In genomic region chr7:20189852-20190251, GRCh38 we compare ENCODE assay signal across 23 cellular contexts. TPM values are rescaled to one million over a fixed set of nuclear protein-coding genes. Genes with fewer than 3 reads are reported as not detected.
DNase-seq lines count a peak whose midpoint lies in the region; ATAC-seq, FAIRE-seq and TF ChIP-seq lines count a peak whose summit lies in the region.
"Had no signal": no experiment of that assay in that cellular context is flagged by ENCODE, and none has a peak within 500 bp of the region (broad histone marks: within the 10 kb centered on the region; RNA-seq: fewer than 3 reads in every experiment).

No MANE protein-coding gene starts in this region.

- peaks cover 30% of the 10 kb centered on the region for H3K9me3 Mint-ChIP-seq in dendritic cell treated with granulocyte-macrophage colony-stimulating factor and Interleukin-4, amounts not matched to agents 40 ng/mL and 50 ng/mL, for 4 days

- H3K36me3 Mint-ChIP-seq in dendritic cell treated with granulocyte-macrophage colony-stimulating factor and Interleukin-4, amounts not matched to agents 40 ng/mL and 50 ng/mL, for 4 days (ENCODE audit: low read depth): peaks cover 15% of the 10 kb centered on the region
- H3K36me3 Mint-ChIP-seq: CD4-positive, CD25-positive, alpha-beta regulatory T cell; CD8-positive, alpha-beta memory T cell; IgD-negative memory B cell had no signal

- no peaks in the 10 kb centered on the region for H3K27me3 Mint-ChIP-seq in dendritic cell treated with granulocyte-macrophage colony-stimulating factor and Interleukin-4, amounts not matched to agents 40 ng/mL and 50 ng/mL, for 4 days
- H3K27me3 Mint-ChIP-seq: CD4-positive, CD25-positive, alpha-beta regulatory T cell; CD8-positive, alpha-beta memory T cell; IgD-negative memory B cell had no signal

- TF ChIP-seq EP300 in upper lobe of left lung (IDR thresholded peaks at IDR 0.05): no peak

- TF ChIP-seq POLR2A in uterus (IDR thresholded peaks at IDR 0.05): no peak
- no peak for TF ChIP-seq POLR2A in upper lobe of left lung (IDR thresholded peaks at IDR 0.05)

- no peak for DNase-seq in GM19239 (ENCODE audit: insufficient read length, low spot score)
- DNase-seq in Karpas-422: no peak
- DNase-seq in uterus: no peak
- no peak for DNase-seq in upper lobe of left lung
- DNase-seq in T-helper 2 cell: no peak
- DNase-seq in NCI-H2171 (lab: John Stamatoyannopoulos, UW): no peak
- DNase-seq: ACHN; BE2C; C1 segment of cervical spinal cord; CD4-positive, CD25-positive, alpha-beta regulatory T cell; CD8-positive, alpha-beta memory T cell; COR-L47; DMS153; DMS79; GDM1; HFFc6; KG1 had no signal

- H3K27ac ChIP-seq in Karpas-422 (ENCODE audit: low read length): peak overlapping the region; percentile 92
- H3K27ac ChIP-seq in uterus: peak overlapping the region; percentile 73 to 80
- H3K27ac ChIP-seq in upper lobe of left lung: no peak overlapping the region

- no peaks in the 10 kb centered on the region for H4K20me1 ChIP-seq in Karpas-422 (ENCODE audit: insufficient read depth, low read depth, low read length)

- FAIRE-seq in GM19239 (lab: Jason Lieb, UNC): peak; percentile 49
- FAIRE-seq: A204.1, H1, HTR-8/SVneo had no signal

- H3K4me1 ChIP-seq in Karpas-422 (ENCODE audit: low read length): peaks cover 46% of the 10 kb centered on the region
- H3K4me1 ChIP-seq in uterus: no peaks in the 10 kb centered on the region
- no peaks in the 10 kb centered on the region for H3K4me1 ChIP-seq in upper lobe of left lung
- H3K4me1 ChIP-seq: BE2C had no signal

- H3K9ac ChIP-seq in Karpas-422 (ENCODE audit: low read length): no peak overlapping the region

- H3K4me1 Mint-ChIP-seq in dendritic cell treated with granulocyte-macrophage colony-stimulating factor and Interleukin-4, amounts not matched to agents 40 ng/mL and 50 ng/mL, for 4 days (ENCODE audit: low read depth): peaks cover 32% of the 10 kb centered on the region
- H3K4me1 Mint-ChIP-seq: CD8-positive, alpha-beta memory T cell had no signal

- H3K79me2 ChIP-seq in Karpas-422 (ENCODE audit: low read length): peaks cover 92% of the 10 kb centered on the region

- H3K36me3 ChIP-seq in Karpas-422 (ENCODE audit: insufficient read depth, low read length) (peaks cover 14% of the 10 kb centered on the region), uterus (no peaks in the 10 kb centered on the region), upper lobe of left lung (no peaks in the 10 kb centered on the region)
- H3K36me3 ChIP-seq: BE2C, HAP-1 had no signal

- H3K4me3 Mint-ChIP-seq in dendritic cell treated with granulocyte-macrophage colony-stimulating factor and Interleukin-4, amounts not matched to agents 40 ng/mL and 50 ng/mL, for 4 days: no peak overlapping the region
- H3K4me3 Mint-ChIP-seq: CD4-positive, CD25-positive, alpha-beta regulatory T cell; CD8-positive, alpha-beta memory T cell; HFFc6; IgD-negative memory B cell had no signal

- no peak for ATAC-seq in upper lobe of left lung (ENCODE audit: low FRiP score in 2 of 2)

- H3K4me3 ChIP-seq in Karpas-422 (ENCODE audit: low read length): peak overlapping the region; percentile 8; the same call in 1 of the 2 replicates
- H3K4me3 ChIP-seq in uterus: no peak overlapping the region
- H3K4me3 ChIP-seq in upper lobe of left lung: no peak overlapping the region
- H3K4me3 ChIP-seq: HAP-1 had no signal

- intact Hi-C loops in dendritic cell treated with granulocyte-macrophage colony-stimulating factor and Interleukin-4, amounts not matched to agents 40 ng/mL and 50 ng/mL, for 4 days (cut with micrococcal nuclease): no loop called here
- intact Hi-C loops in uterus (cut with DNase I; ENCODE audit: low total_unique reads): no loop called here

- H3K4me2 ChIP-seq in Karpas-422 (ENCODE audit: low read depth, low read length, poor library complexity, severe bottlenecking): no peak overlapping the region

- TF ChIP-seq CTCF in uterus (IDR thresholded peaks at IDR 0.05) (no peak), upper lobe of left lung (IDR thresholded peaks at IDR 0.05) (no peak)

- H3K9me3 ChIP-seq in Karpas-422 (ENCODE audit: low read length) (0 out of 2 replicates have a peak, but pooled peaks cover 2% of the 10 kb centered on the region), uterus (no peaks in the 10 kb centered on the region), upper lobe of left lung (peaks cover 0 to 7% (median 0%) of the 10 kb centered on the region in 4 donors)
- H3K9me3 ChIP-seq: BE2C, HAP-1 had no signal

- H3K9me2 ChIP-seq in Karpas-422 (replicated peaks; ENCODE audit: insufficient read depth, low read length): no peaks in the 10 kb centered on the region

- H3K27me3 ChIP-seq in Karpas-422 (ENCODE audit: low read length) (no peaks in the 10 kb centered on the region), uterus (no peaks in the 10 kb centered on the region), upper lobe of left lung (no peaks in the 10 kb centered on the region)
- H3K27me3 ChIP-seq: BE2C had no signal

- H3K27ac Mint-ChIP-seq in dendritic cell treated with granulocyte-macrophage colony-stimulating factor and Interleukin-4, amounts not matched to agents 40 ng/mL and 50 ng/mL, for 4 days: peak overlapping the region; percentile 35
- H3K27ac Mint-ChIP-seq: CD4-positive, CD25-positive, alpha-beta regulatory T cell; CD8-positive, alpha-beta memory T cell; HFFc6 had no signal

- no peak overlapping the region for H2AFZ ChIP-seq in Karpas-422 (ENCODE audit: low read length)

RNA-seq across cellular contexts. Expression of gene MACC1, which starts 27.3 kb away (rescaled TPM):
- 30.4 and 49.9 TPM in 2 replicates for total RNA-seq in Karpas-422 (2014; rRNA removed; shearing (Covaris generic); ENCODE audit: low replicate concordance)
- total RNA-seq in uterus (10 to 100 TPM in 1 of 4 donors, 1 to 10 TPM in 2, not detected in 1; 1.0 to 23.9 (median 1.5) TPM), upper lobe of left lung (10 to 100 TPM; 10.5 to 86.5 (median 24.3) TPM)
- total RNA-seq: HFFc6 had no signal

Comparison
In these comparisons a context has a peak if more than half of its experiments do, and no peak if none do; other contexts are left out.
1. H3K27ac ChIP-seq: peak in Karpas-422 (single experiment) and uterus (2 of 2); none in upper lobe of left lung (0 of 4).